ENCODE assay signal across 8 cellular contexts in the genomic region with DNA sequence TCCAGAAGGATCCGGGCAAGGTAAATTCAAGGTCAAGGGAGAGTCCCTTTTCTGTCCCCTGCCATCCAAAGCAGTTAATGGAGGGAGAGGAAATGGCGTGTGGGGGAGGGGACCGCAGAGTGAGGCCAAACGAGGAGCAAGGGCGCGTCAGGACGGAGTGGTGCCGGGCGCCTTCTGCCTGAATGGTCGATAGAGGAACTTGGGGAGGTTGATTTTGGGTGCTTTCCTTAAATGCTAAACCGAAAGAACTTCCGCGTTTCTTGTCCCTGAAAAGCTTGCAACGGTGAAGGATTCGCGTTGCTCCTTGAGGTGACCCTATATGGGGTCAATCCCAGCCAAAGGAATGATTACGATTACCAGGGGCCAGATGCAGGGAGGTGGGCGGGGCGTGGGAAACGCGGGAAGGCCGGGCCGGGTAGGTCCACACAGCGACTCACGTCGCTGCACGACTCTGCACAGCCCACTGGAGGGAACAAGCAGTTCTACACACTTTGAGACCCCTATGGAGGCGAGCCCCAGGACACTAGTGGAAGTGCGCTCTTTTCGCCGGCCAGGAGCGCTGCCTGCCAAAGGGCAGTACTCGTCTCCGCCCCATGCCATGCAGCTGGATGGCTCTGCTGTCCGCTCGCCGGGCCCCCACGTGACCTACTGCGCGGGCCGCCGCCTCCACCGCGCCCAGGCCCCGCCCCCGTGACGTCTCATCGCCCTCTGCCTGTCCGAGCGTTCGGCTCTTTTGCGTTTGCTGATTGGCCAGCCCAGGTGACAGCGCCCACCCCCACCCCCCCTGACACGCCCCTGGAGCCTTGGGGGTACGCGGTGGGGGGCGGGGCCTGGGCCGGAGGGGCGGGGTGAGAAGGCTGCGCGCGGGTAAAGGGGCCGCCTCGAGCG. TPM values are rescaled to one million over a fixed set of nuclear protein-coding genes. Genes with fewer than 3 reads are reported as not detected.
DNase-seq lines count a peak whose midpoint lies in the region; ATAC-seq and TF ChIP-seq lines count a peak whose summit lies in the region.

No MANE protein-coding gene starts in this region.

- no peak for TF ChIP-seq CTCF in Panc1 (IDR thresholded peaks at IDR 0.05)

- no peaks in the 10 kb centered on the region for H3K27me3 Mint-ChIP-seq in activated T-cell treated with anti-CD3 and anti-CD28 coated beads, Interleukin-2, amount 50 U/mL, for 72 hours (ENCODE audit: low read depth)
- H3K27me3 Mint-ChIP-seq in naive B cell, result no peaks in the 10 kb centered on the region

- peak; percentile 38 for DNase-seq in DMS79 treated with DMSO at 0.1 percent for 48 hours (lab: John Stamatoyannopoulos, UW)
- DNase-seq in KG1 (lab: John Stamatoyannopoulos, UW), result peak; percentile 65
- DNase-seq in Panc1 (ENCODE audit: low read depth, low spot score), result no peak
- DNase-seq in activated T-cell treated with anti-CD3 and anti-CD28 coated beads, Interleukin-2, amount 50 U/mL, for 72 hours, result peak; percentile 94 to 95
- peak; percentile 94 for DNase-seq in fibroblast of gingiva (ENCODE audit: low read depth)
- peak; percentile 91 for DNase-seq in naive B cell
- DNase-seq in stimulated activated CD8-positive, alpha-beta memory T cell treated with anti-CD3 and anti-CD28 coated beads, Interleukin-7, amount 100 ng/mL, for 48 hours (ENCODE audit: extremely low read depth in 1 of 2, low read depth in 1 of 2), result peak; percentile 86 to 87

- peak overlapping the region; percentile 98 for H3K27ac Mint-ChIP-seq in activated T-cell treated with anti-CD3 and anti-CD28 coated beads, Interleukin-2, amount 50 U/mL, for 72 hours
- peak overlapping the region; percentile 79 to 99 (median 98) for H3K27ac Mint-ChIP-seq in naive B cell

- H3K36me3 Mint-ChIP-seq in activated T-cell treated with anti-CD3 and anti-CD28 coated beads, Interleukin-2, amount 50 U/mL, for 72 hours (ENCODE audit: insufficient read depth in 2 of 2), result peaks cover 6 to 26% of the 10 kb centered on the region in 2 donors
- no peaks in the 10 kb centered on the region for H3K36me3 Mint-ChIP-seq in naive B cell

- H3K4me3 ChIP-seq in Panc1 (ENCODE audit: low read depth in 2 of 2, low read length in 2 of 2), result peak overlapping the region; percentile 51 to 62

- peak overlapping the region; percentile 84 to 96 for H3K4me3 Mint-ChIP-seq in activated T-cell treated with anti-CD3 and anti-CD28 coated beads, Interleukin-2, amount 50 U/mL, for 72 hours
- H3K4me3 Mint-ChIP-seq in naive B cell, result peak overlapping the region; percentile 72 to 95 (median 94)

- no peaks in the 10 kb centered on the region for H3K27me3 ChIP-seq in Panc1 (ENCODE audit: control insufficient read depth, insufficient read depth, low read length)

- no peaks in the 10 kb centered on the region for H3K9me3 ChIP-seq in Panc1 (ENCODE audit: control insufficient read depth, insufficient read depth, low read depth, low read length)

- H3K4me1 Mint-ChIP-seq in activated T-cell treated with anti-CD3 and anti-CD28 coated beads, Interleukin-2, amount 50 U/mL, for 72 hours (ENCODE audit: low read depth), result peaks cover 47% of the 10 kb centered on the region
- H3K4me1 Mint-ChIP-seq in naive B cell, result peaks cover 23 to 30% (median 25%) of the 10 kb centered on the region in 3 donors

- intact Hi-C loops in Panc1 (cut with micrococcal nuclease; ENCODE audit: unreplicated experiment), result no loop called here

- H3K36me3 ChIP-seq in Panc1 (ENCODE audit: control insufficient read depth, insufficient read depth, low read length), result no peaks in the 10 kb centered on the region

- ATAC-seq in GM21786 (IDR thresholded peaks at IDR 0.05; ENCODE audit: unreplicated experiment) (peak; percentile 78), Panc1 (peak; percentile 98), naive B cell (ENCODE audit: low read depth in 2 of 2) (peak; percentile 83 to 84)
- peak; percentile 68 to 69 for ATAC-seq in activated T-cell treated with anti-CD3 and anti-CD28 coated beads, Interleukin-2, amount 50 U/mL, for 72 hours (replicated peaks in 1 of 2)

- in situ Hi-C loops in Panc1 (cut with HindIII; ENCODE audit: low pct_unique_long_range_greater_than_20kb, low sequenced_read_pairs), result no loop called here

- CTCF ChIA-PET in Panc1 (lab: Charles Lee), result no interaction called here

- no peaks in the 10 kb centered on the region for H3K4me1 ChIP-seq in Panc1 (ENCODE audit: control insufficient read depth, insufficient read depth, low read length)

- POLR2A ChIA-PET in Panc1 (lab: Charles Lee), result no interaction called here

- H3K9me3 Mint-ChIP-seq in activated T-cell treated with anti-CD3 and anti-CD28 coated beads, Interleukin-2, amount 50 U/mL, for 72 hours, result no peaks in the 10 kb centered on the region
- peaks cover 0 to 3% (median 0%) of the 10 kb centered on the region in 7 donors for H3K9me3 Mint-ChIP-seq in naive B cell

- H3K27ac ChIP-seq in Panc1 (ENCODE audit: low read length), result no peak overlapping the region

- no TSS peak for BruUV-seq in Panc1 (replicated peaks; lab: Mats Ljungman, UMichigan)

RNA-seq across cellular contexts. Expression of a gene that starts 0.5 kb away (rescaled TPM):
- 1.7 TPM for total RNA-seq in Panc1 (2021; ENCODE audit: unreplicated experiment)
- 0.63 TPM for polyA plus RNA-seq in Panc1 (2012; ENCODE audit: insufficient read length)
- total RNA-seq in activated T-cell treated with anti-CD3 and anti-CD28 coated beads, Interleukin-2, amount 50 U/mL, for 72 hours, result 100 to 1,000 TPM; 242 to 272 TPM
- 10 to 100 TPM; 10.3 to 19.5 (median 14.5) TPM for polyA plus RNA-seq in naive B cell (ENCODE audit: low read depth in 6 of 6)

Comparison
In these comparisons a context has a peak if more than half of its experiments do, and no peak if none do; other contexts are left out.
1. RNA of a gene that starts 0.5 kb away (total RNA-seq): 242 to 272 TPM in activated T-cell treated with anti-CD3 and anti-CD28 coated beads, Interleukin-2, amount 50 U/mL, for 72 hours; 1.7 TPM in Panc1 (single experiment); every median in the first group is over 10 times any median in the second.
2. Peak in every context shown above with its lines, with median percentiles within 50 percentile points of each other: ATAC-seq.